2 cellular contexts compared by ENCODE assay signal in the genomic region with DNA sequence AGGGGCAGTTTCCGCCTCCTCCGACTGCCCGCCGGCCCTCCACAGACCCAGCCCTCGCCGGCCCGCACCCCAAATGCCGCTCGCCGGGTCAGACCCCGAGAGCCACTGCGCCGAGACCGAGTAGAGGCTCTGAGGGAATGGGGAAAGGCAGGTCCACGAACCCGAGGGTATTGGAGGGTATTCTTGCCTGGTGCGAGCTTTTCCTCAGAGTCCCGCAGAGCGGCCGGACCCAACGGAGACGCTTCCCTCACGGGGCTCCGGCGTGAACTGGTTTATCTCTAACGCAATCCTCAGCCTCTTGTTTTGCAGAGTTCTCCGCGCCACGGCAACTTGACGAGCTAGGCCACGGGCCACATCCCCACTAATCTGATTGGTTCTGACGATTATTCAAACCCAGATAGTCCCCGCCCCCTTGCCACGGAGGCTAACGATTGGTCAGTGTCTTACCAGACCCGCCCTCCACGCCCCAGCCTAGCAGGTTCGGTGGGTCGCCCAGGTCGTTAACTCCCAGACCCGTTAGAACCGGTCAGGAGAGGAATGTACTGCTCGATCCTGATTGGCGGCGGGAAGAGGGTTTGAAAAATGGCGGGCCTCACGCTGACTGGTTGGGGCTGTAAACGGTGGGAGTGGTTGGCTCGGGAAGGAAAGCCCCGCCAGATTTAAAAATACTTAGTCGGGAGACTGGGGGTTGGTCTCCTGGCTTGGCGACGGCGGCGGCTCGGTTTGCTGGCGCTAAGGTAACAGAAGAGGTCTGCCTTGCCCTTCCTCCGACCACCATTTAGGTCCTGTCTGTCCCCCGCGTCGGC.
TF ChIP-seq lines count a peak whose summit lies in the region.

A gene (minus strand): TSS at position 274 of the 806 bp plus-strand sequence. CDS start 709 bp downstream, outside the sequence.

TF ChIP-seq in IMR-90, 13 proteins besides CTCF, POLR2A, EP300 and RAD21:
- 0 out of 2 replicates have a peak, but pooled peaks have one; percentile 4 for TF ChIP-seq BHLHE40 (IDR thresholded peaks at IDR 0.05; ENCODE audit: low read depth, low read length)
- TF ChIP-seq FOS (IDR thresholded peaks at IDR 0.05; ENCODE audit: low read depth, low read length): no peak; the same call in 1 of the 2 replicates
- no peak for TF ChIP-seq NFE2L2 (IDR thresholded peaks at IDR 0.05; ENCODE audit: low read depth, low read length)
- peak; percentile 81 for TF ChIP-seq CEBPB (IDR thresholded peaks at IDR 0.05; ENCODE audit: low read depth, low read length)
- no peak for TF ChIP-seq RFX5 (IDR thresholded peaks at IDR 0.05; ENCODE audit: low read depth, low read length)
- TF ChIP-seq MAZ (IDR thresholded peaks at IDR 0.05; ENCODE audit: borderline replicate concordance, low read depth, low read length): peak; percentile 35; the same call in 1 of the 2 replicates
- TF ChIP-seq, protein P1, sequence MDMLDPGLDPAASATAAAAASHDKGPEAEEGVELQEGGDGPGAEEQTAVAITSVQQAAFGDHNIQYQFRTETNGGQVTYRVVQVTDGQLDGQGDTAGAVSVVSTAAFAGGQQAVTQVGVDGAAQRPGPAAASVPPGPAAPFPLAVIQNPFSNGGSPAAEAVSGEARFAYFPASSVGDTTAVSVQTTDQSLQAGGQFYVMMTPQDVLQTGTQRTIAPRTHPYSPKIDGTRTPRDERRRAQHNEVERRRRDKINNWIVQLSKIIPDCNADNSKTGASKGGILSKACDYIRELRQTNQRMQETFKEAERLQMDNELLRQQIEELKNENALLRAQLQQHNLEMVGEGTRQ (IDR thresholded peaks at IDR 0.05; ENCODE audit: low read depth, low read length): peak; percentile 71
- TF ChIP-seq CHD1 (IDR thresholded peaks at IDR 0.05; ENCODE audit: low read depth, low read length): no peak
- TF ChIP-seq MAFK (IDR thresholded peaks at IDR 0.05; ENCODE audit: low read depth, low read length): no peak
- peak; percentile 87 for TF ChIP-seq MXI1 (IDR thresholded peaks at IDR 0.05; ENCODE audit: borderline replicate concordance, low read depth, low read length)
- TF ChIP-seq, protein P2, sequence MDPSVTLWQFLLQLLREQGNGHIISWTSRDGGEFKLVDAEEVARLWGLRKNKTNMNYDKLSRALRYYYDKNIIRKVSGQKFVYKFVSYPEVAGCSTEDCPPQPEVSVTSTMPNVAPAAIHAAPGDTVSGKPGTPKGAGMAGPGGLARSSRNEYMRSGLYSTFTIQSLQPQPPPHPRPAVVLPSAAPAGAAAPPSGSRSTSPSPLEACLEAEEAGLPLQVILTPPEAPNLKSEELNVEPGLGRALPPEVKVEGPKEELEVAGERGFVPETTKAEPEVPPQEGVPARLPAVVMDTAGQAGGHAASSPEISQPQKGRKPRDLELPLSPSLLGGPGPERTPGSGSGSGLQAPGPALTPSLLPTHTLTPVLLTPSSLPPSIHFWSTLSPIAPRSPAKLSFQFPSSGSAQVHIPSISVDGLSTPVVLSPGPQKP (IDR thresholded peaks at IDR 0.05; ENCODE audit: borderline replicate concordance, low read depth, low read length): no peak
- no peak for TF ChIP-seq RCOR1 (IDR thresholded peaks at IDR 0.05; ENCODE audit: insufficient replicate concordance, low read length)
TF ChIP-seq in IMR-90: peak in this region for 5.

TF ChIP-seq in endothelial cell of umbilical vein, 7 proteins besides CTCF, POLR2A, EP300 and RAD21:
- TF ChIP-seq GATA2 (IDR thresholded peaks at IDR 0.05; ENCODE audit: insufficient read depth, insufficient read length, low read depth, low read length) (peak; percentile 64), POLR2AphosphoS5 (IDR thresholded peaks at IDR 0.05; ENCODE audit: insufficient read depth, low read depth, low read length) (peak; percentile 83), FOS (IDR thresholded peaks at IDR 0.05; ENCODE audit: borderline replicate concordance, insufficient read depth, low read length) (no peak)
- TF ChIP-seq, protein P3, sequence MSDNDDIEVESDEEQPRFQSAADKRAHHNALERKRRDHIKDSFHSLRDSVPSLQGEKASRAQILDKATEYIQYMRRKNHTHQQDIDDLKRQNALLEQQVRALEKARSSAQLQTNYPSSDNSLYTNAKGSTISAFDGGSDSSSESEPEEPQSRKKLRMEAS (IDR thresholded peaks at IDR 0.05; ENCODE audit: insufficient read depth, insufficient read length): peak; percentile 21
